ENCODE assay signal across 1 cellular context in the genomic region with DNA sequence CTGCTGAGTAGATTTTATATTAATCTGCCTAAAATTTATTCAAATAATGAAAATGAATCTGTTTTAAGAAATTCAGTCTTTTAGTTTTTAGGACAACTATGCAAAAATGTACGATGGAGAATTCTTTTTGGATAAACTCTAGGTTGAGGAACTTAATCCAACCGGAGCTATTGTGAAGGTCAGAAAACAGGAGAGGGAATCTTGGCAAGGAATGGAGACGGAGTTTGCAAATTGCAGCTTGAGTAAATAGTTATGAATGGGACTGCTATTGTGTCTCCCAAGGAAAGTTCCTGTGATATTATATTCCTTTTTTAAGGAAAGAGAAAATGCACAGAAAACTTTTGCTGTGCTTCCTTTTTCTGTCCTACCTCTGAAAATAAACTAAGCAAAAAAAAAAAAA.
A peak's percentile ranks its signal among the peaks of the same experiment; 100 is the strongest.
TF ChIP-seq lines count a peak whose summit lies in the region.

No MANE protein-coding gene starts in this region.

TF ChIP-seq in liver, 16 proteins besides CTCF, POLR2A, EP300 and RAD21:
- TF ChIP-seq NR2F2 (IDR thresholded peaks at IDR 0.05), result no peak
- TF ChIP-seq HNF4A (conservative IDR thresholded peaks at IDR 0.05), result peak; percentile 24 to 27
